In the genomic region with DNA sequence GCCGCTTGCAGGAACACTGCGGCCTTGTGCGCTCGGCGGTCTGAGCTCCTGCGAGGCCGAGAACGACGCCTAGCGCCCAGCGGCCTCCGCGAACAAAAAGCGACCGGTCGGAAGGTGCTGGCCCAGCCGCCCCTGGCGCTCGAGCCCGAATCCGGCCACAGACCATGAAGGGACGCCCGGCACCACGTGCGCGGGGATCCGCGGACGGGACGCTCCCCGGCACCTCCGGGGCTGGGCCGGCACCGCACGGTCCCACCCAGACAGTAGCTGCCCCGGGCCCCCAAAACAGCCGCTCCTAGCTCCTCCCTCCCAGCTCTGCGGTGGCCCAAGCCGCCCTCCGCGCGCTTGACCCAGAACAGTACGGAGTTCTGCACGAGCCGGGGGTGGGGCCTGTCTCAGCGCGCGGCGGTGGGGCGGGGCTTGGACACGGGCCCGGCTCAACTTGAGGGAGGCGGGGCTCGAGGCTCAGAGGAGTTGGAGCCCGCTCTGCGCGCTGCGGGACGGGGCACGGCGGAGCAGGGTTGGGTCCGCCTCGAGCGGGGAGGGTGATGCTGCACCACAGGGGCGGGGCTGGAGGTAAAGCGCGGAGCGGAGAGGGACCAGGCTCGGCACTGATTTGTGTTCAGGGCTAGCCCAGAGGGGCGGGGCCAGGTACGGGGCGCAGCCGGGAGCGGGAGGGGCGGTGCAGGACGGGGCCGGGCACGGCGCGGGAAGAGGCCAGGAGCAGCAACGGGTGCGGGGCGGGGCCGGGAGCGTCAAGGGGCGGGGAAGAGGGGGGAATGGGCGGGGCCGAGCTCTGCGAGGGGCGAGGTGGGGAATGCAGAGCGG, we compare ENCODE assay signal across 8 cellular contexts.
DNase-seq lines count a peak whose midpoint lies in the region; ATAC-seq lines count a peak whose summit lies in the region.

No MANE protein-coding gene starts in this region.

- peak; percentile 99 for DNase-seq in AG08396 (ENCODE audit: low spot score)
- DNase-seq in NCI-H2227 (lab: John Stamatoyannopoulos, UW; ENCODE audit: unreplicated experiment), result peak; percentile 99
- DNase-seq in activated CD4-positive, CD25-positive, alpha-beta regulatory T cell (lab: John Stamatoyannopoulos, UW), result peak; percentile 92 to 96 (median 94)
- peak; percentile 94 for DNase-seq in central memory CD4-positive, alpha-beta T cell
- peak; percentile 99 for DNase-seq in iris pigment epithelial cell (ENCODE audit: low read depth)
- peak; percentile 96 to 97 for DNase-seq in stimulated activated CD4-positive, alpha-beta T cell treated with anti-CD3 and anti-CD28 coated beads, Interleukin-12 subunit alpha, Interleukin-12 subunit beta, amount 100 ng/mL, for 24 hours (ENCODE audit: low read depth in 2 of 2)

- ATAC-seq in GM18907 (IDR thresholded peaks at IDR 0.05; ENCODE audit: unreplicated experiment), result peak; percentile 91
- ATAC-seq in HG03139 (IDR thresholded peaks at IDR 0.05; ENCODE audit: unreplicated experiment), result peak; percentile 83

Comparison
In these comparisons a context has a peak if more than half of its experiments do, and no peak if none do; other contexts are left out.
1. Peak in every context shown above with its lines: DNase-seq and ATAC-seq.